37 cellular contexts compared by ENCODE assay signal in the genomic region with DNA sequence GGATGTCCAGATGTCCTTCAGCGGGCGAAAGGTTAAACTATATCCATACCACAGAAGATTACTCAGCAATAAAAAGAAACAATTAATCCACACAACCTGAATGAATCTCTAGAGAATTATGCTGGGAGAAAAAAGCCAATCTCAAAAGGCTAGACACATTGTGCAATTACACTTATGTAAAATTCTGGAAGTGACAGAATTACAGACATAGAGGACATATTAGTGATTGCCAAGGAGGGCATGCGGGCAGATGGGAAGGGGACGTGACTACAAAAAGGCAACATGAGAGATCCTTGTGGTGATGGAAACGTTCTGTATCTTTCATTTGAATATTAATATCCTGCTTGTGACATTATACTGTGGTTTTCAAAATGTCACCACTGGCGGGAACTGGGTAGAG.
"Had no signal": no experiment of that assay in that cellular context is flagged by ENCODE, and none has a peak within 500 bp of the region (broad histone marks: within the 10 kb centered on the region; RNA-seq: fewer than 3 reads in every experiment).

No MANE protein-coding gene starts in this region.

- H3K36me3 ChIP-seq: cardiac muscle cell, Peyer's patch had no signal

- H3K9me3 Mint-ChIP-seq: activated B cell treated with CpG ODN at 0.5 μM for 24 hours; activated CD4-positive, alpha-beta memory T cell treated with anti-CD3 and anti-CD28 coated beads for 36 hours; activated naive CD8-positive, alpha-beta T cell treated with anti-CD3 and anti-CD28 coated beads for 36 hours; central memory CD8-positive, alpha-beta T cell had no signal

- H3K27me3 ChIP-seq: cardiac muscle cell, Peyer's patch had no signal

- H3K4me1 Mint-ChIP-seq: activated B cell treated with CpG ODN at 0.5 μM for 24 hours; activated naive CD8-positive, alpha-beta T cell treated with anti-CD3 and anti-CD28 coated beads for 36 hours; central memory CD8-positive, alpha-beta T cell had no signal

- H3K4me3 Mint-ChIP-seq: activated B cell treated with CpG ODN at 0.5 μM for 24 hours; activated CD4-positive, alpha-beta memory T cell treated with anti-CD3 and anti-CD28 coated beads for 36 hours; activated naive CD8-positive, alpha-beta T cell treated with anti-CD3 and anti-CD28 coated beads for 36 hours; central memory CD8-positive, alpha-beta T cell had no signal

- H3K4me1 ChIP-seq: Peyer's patch had no signal

- DNase-seq: activated B cell treated with CpG ODN at 0.5 μM for 24 hours; activated CD4-positive, alpha-beta memory T cell treated with anti-CD3 and anti-CD28 coated beads for 36 hours; activated CD4-positive, alpha-beta T cell treated with anti-CD3 and anti-CD28 coated beads for 4 hours; activated CD4-positive, alpha-beta T cell treated with anti-CD3 and anti-CD28 coated beads, Interleukin-2, amount 50 U/mL, for 1 hour; activated CD4-positive, CD25-positive, alpha-beta regulatory T cell treated with anti-CD3 and anti-CD28 coated beads, Interleukin-2, amount 50 U/mL, for 72 hours; activated CD8-positive, alpha-beta memory T cell treated with anti-CD3 and anti-CD28 coated beads, Interleukin-2, amount 50 U/mL, for 48 hours; activated effector memory CD4-positive, alpha-beta T cell treated with Interleukin-2 at 50 U/mL for 16 hours; activated naive CD4-positive, alpha-beta T cell treated with anti-CD3 and anti-CD28 coated beads, Interleukin-2, amount 50 U/mL, for 16 hours; activated naive CD8-positive, alpha-beta T cell treated with anti-CD3 and anti-CD28 coated beads for 36 hours; activated T-cell treated with anti-CD3 and anti-CD28 coated beads, Interleukin-2, amount 50 U/mL, for 48 hours; amniotic stem cell; aorta; Kasumi-1; KG1; MM.1S; MV-4-11; NCI-H1092; NCI-H1436 treated with DMSO at 0.1 percent for 48 hours; NCI-H1694 treated with DMSO at 0.1 percent for 48 hours; NCI-H2029 treated with DMSO at 0.1 percent for 48 hours; NCI-H2107; NCI-H345; NCI-H524 treated with DMSO at 0.1 percent for 48 hours; NCI-H748 treated with DMSO at 0.1 percent for 48 hours; NK-92 treated with Interleukin-12 subunit alpha and Interleukin-12 subunit beta, amount 100 ng/mL, for 24 hours; PC-3; Peyer's patch; SIG-M5; SW 1271; T-helper 1 cell; T-helper 2 cell; T-helper 9 cell had no signal

- ATAC-seq: PC-3, Right ventricle myocardium inferior had no signal

- H3K9me3 ChIP-seq: Peyer's patch had no signal

- H3K27ac ChIP-seq: cardiac muscle cell, Peyer's patch, RWPE1, VCaP had no signal

- H3K27ac Mint-ChIP-seq: activated B cell treated with CpG ODN at 0.5 μM for 24 hours; activated CD4-positive, alpha-beta memory T cell treated with anti-CD3 and anti-CD28 coated beads for 36 hours; activated naive CD8-positive, alpha-beta T cell treated with anti-CD3 and anti-CD28 coated beads for 36 hours had no signal

- H3K4me3 ChIP-seq: cardiac muscle cell, Peyer's patch had no signal

- H3K36me3 Mint-ChIP-seq: activated CD4-positive, alpha-beta memory T cell treated with anti-CD3 and anti-CD28 coated beads for 36 hours; activated naive CD8-positive, alpha-beta T cell treated with anti-CD3 and anti-CD28 coated beads for 36 hours had no signal
